In genomic region chr7:157474685-157475084, GRCh38 we compare ENCODE assay signal across 10 cellular contexts.
DNase-seq lines count a peak whose midpoint lies in the region; ATAC-seq and TF ChIP-seq lines count a peak whose summit lies in the region.
"Had no signal": no experiment of that assay in that cellular context is flagged by ENCODE, and none has a peak within 500 bp of the region (broad histone marks: within the 10 kb centered on the region; RNA-seq: fewer than 3 reads in every experiment).

No MANE protein-coding gene starts in this region.

- peak; percentile 32 for DNase-seq in stimulated activated CD4-positive, alpha-beta T cell treated with anti-CD3 and anti-CD28 coated beads, Interleukin-4, amount 100 ng/mL, for 1 hour
- DNase-seq in stimulated activated CD4-positive, alpha-beta T cell treated with anti-CD3 and anti-CD28 coated beads, Interleukin-12 subunit alpha, Interleukin-12 subunit beta, amount 100 ng/mL, for 4 hours = no peak
- DNase-seq in NCI-H69 (lab: John Stamatoyannopoulos, UW) (peak; percentile 17), fibroblast of villous mesenchyme (ENCODE audit: low read depth) (peak; percentile 11), Ammon's horn (ENCODE audit: low spot score) (no peak), kidney tubule cell (ENCODE audit: low spot score) (no peak)
- no peak for DNase-seq in central memory CD4-positive, alpha-beta T cell

- no peak overlapping the region for H3K4me3 ChIP-seq in fibroblast of villous mesenchyme (ENCODE audit: low read depth, low read length)
- H3K4me3 ChIP-seq: ovary, SK-N-MC had no signal

- ATAC-seq in GM21737 (IDR thresholded peaks at IDR 0.05; ENCODE audit: unreplicated experiment) = no peak

- peak; percentile 41 for TF ChIP-seq CTCF in fibroblast of villous mesenchyme (IDR thresholded peaks at IDR 0.05; ENCODE audit: insufficient read depth, low read depth, low read length)

Comparison
In these comparisons a context has a peak if more than half of its experiments do, and no peak if none do; other contexts are left out.
1. DNase-seq: peak in stimulated activated CD4-positive, alpha-beta T cell treated with anti-CD3 and anti-CD28 coated beads, Interleukin-4, amount 100 ng/mL, for 1 hour (single experiment), NCI-H69 (single experiment) and fibroblast of villous mesenchyme (single experiment); none in stimulated activated CD4-positive, alpha-beta T cell treated with anti-CD3 and anti-CD28 coated beads, Interleukin-12 subunit alpha, Interleukin-12 subunit beta, amount 100 ng/mL, for 4 hours (single experiment), central memory CD4-positive, alpha-beta T cell (single experiment), Ammon's horn (single experiment) and kidney tubule cell (single experiment).